In genomic region chr4:2357821-2358745, GRCh38 we compare ENCODE assay signal across 1 cellular context.
TF ChIP-seq lines count a peak whose summit lies in the region.

No MANE protein-coding gene starts in this region.

TF ChIP-seq in SK-N-SH, 30 proteins besides CTCF, POLR2A, EP300 and RAD21 (continued from another document):
- TF ChIP-seq, protein P1, sequence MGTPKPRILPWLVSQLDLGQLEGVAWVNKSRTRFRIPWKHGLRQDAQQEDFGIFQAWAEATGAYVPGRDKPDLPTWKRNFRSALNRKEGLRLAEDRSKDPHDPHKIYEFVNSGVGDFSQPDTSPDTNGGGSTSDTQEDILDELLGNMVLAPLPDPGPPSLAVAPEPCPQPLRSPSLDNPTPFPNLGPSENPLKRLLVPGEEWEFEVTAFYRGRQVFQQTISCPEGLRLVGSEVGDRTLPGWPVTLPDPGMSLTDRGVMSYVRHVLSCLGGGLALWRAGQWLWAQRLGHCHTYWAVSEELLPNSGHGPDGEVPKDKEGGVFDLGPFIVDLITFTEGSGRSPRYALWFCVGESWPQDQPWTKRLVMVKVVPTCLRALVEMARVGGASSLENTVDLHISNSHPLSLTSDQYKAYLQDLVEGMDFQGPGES (IDR thresholded peaks at IDR 0.05; ENCODE audit: low read depth, low read length), result no peak
